17 cellular contexts compared by ENCODE assay signal in the genomic region with DNA sequence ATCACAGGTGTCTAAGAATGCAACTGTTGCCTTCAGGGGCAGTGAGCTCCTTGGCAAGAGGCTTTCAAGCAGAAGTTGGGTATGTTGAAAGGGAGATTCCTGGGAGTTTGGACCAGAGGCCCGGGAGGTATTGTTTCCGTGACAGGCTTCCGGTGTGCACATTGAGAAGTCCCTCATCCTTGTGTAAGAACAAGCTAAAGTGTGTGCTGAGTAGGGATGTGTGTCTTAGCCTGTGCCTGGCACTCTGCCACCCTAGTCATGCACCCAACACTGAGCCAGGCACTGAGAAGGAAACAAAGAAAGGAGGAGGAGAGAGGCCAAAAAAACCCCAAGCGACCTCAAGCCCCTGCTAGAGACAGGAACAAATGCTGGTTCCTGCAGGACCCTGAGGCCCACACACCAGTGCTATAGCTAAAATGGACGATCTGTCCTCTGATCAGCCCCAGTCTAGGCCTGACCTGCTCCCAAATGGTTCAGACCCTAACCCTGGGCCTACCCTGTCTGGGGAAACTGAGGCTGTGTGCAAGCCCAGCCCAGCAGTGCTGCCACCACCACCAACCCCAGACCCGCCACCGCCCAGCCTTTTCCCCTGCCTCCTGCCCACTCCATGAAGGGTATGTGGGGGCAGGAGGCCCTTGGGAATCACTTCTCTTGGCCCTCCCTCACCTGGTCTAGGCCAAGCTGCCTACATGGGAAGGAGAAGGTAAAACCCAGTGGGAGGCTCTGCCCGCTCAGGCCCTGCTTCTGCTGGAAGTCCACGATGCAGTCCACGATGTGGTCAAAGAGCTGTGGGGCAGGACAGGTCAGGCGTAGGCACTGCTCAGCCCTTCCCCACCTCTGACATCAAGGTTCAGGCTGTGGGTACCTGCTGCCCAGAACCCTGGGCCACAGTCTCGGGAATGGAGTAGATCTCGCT. TPM values are rescaled to one million over a fixed set of nuclear protein-coding genes. Genes with fewer than 3 reads are reported as not detected.
"Had no signal": no experiment of that assay in that cellular context is flagged by ENCODE, and none has a peak within 500 bp of the region (broad histone marks: within the 10 kb centered on the region; RNA-seq: fewer than 3 reads in every experiment).

No MANE protein-coding gene starts in this region.

- H3K27me3 ChIP-seq: adrenal gland, uterus had no signal

- H3K36me3 Mint-ChIP-seq: naive B cell had no signal

- ATAC-seq: activated T-helper 17 cell treated with anti-CD3 and anti-CD28 coated beads, Interleukin-2, amount 50 U/mL, for 72 hours; effector memory CD8-positive, alpha-beta T cell; stimulated activated naive CD8-positive, alpha-beta T cell treated with anti-CD3 and anti-CD28 coated beads, Interleukin-15, amount 100 ng/mL, for 72 hours had no signal

- DNase-seq: activated CD4-positive, alpha-beta T cell treated with anti-CD3 and anti-CD28 coated beads, Interleukin-2, amount 10 ng/mL, durations not matched to agents 24 days and 14 days; activated naive CD4-positive, alpha-beta T cell treated with anti-CD3 and anti-CD28 coated beads, Interleukin-2, amount 50 U/mL, for 16 hours; effector memory CD8-positive, alpha-beta T cell; hypothalamus; kidney glomerular epithelial cell; naive B cell; occipital lobe; stimulated activated CD4-positive, alpha-beta T cell treated with anti-CD3 and anti-CD28 coated beads, Interleukin-4, amount 100 ng/mL, for 4 hours; stimulated activated naive CD8-positive, alpha-beta T cell treated with anti-CD3 and anti-CD28 coated beads, Interleukin-15, amount 100 ng/mL, for 72 hours; SW 1271; uterus; WERI-Rb-1 had no signal

- H3K4me3 Mint-ChIP-seq: activated CD4-positive, alpha-beta T cell treated with anti-CD3 and anti-CD28 coated beads, Interleukin-2, amount 10 ng/mL, durations not matched to agents 24 days and 14 days; activated T-helper 17 cell treated with anti-CD3 and anti-CD28 coated beads, Interleukin-2, amount 50 U/mL, for 72 hours; central memory CD8-positive, alpha-beta T cell; effector memory CD8-positive, alpha-beta T cell; stimulated activated naive CD8-positive, alpha-beta T cell treated with anti-CD3 and anti-CD28 coated beads, Interleukin-15, amount 100 ng/mL, for 72 hours had no signal

- H3K9me3 Mint-ChIP-seq: activated CD4-positive, alpha-beta T cell treated with anti-CD3 and anti-CD28 coated beads, Interleukin-2, amount 10 ng/mL, durations not matched to agents 24 days and 14 days; activated T-helper 17 cell treated with anti-CD3 and anti-CD28 coated beads, Interleukin-2, amount 50 U/mL, for 72 hours; central memory CD8-positive, alpha-beta T cell; effector memory CD8-positive, alpha-beta T cell; naive B cell; stimulated activated naive CD8-positive, alpha-beta T cell treated with anti-CD3 and anti-CD28 coated beads, Interleukin-15, amount 100 ng/mL, for 72 hours had no signal

- H3K4me3 ChIP-seq: adrenal gland, uterus had no signal

- H3K27ac ChIP-seq: adrenal gland, uterus, WERI-Rb-1 had no signal

- H3K27ac Mint-ChIP-seq: activated CD4-positive, alpha-beta T cell treated with anti-CD3 and anti-CD28 coated beads, Interleukin-2, amount 10 ng/mL, durations not matched to agents 24 days and 14 days; activated T-helper 17 cell treated with anti-CD3 and anti-CD28 coated beads, Interleukin-2, amount 50 U/mL, for 72 hours; effector memory CD8-positive, alpha-beta T cell; stimulated activated naive CD8-positive, alpha-beta T cell treated with anti-CD3 and anti-CD28 coated beads, Interleukin-15, amount 100 ng/mL, for 72 hours had no signal

- H3K9me3 ChIP-seq: adrenal gland, uterus had no signal

- H3K4me1 ChIP-seq: adrenal gland, uterus had no signal

- H3K36me3 ChIP-seq: adrenal gland, uterus, WERI-Rb-1 had no signal

RNA-seq across cellular contexts. Expression of a gene that starts 12.6 kb away (rescaled TPM):
- total RNA-seq: epithelial cell of proximal tubule, glomerular endothelial cell had no signal
